Comparison of ENCODE assay signal across 1 cellular context in genomic region chr6:47151232-47151898, GRCh38.
TF ChIP-seq lines count a peak whose summit lies in the region.

No MANE protein-coding gene starts in this region.

TF ChIP-seq in WTC11, 78 proteins besides CTCF, POLR2A, EP300 and RAD21 (continued from another document):
- TF ChIP-seq, protein P1, sequence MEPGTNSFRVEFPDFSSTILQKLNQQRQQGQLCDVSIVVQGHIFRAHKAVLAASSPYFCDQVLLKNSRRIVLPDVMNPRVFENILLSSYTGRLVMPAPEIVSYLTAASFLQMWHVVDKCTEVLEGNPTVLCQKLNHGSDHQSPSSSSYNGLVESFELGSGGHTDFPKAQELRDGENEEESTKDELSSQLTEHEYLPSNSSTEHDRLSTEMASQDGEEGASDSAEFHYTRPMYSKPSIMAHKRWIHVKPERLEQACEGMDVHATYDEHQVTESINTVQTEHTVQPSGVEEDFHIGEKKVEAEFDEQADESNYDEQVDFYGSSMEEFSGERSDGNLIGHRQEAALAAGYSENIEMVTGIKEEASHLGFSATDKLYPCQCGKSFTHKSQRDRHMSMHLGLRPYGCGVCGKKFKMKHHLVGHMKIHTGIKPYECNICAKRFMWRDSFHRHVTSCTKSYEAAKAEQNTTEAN (CRISPR knock-in tag; IDR thresholded peaks at IDR 0.05), result no peak
- TF ChIP-seq CBFB (CRISPR knock-in tag; IDR thresholded peaks at IDR 0.05; ENCODE audit: low read depth) (no peak), ZSCAN18 (CRISPR knock-in tag; IDR thresholded peaks at IDR 0.05) (no peak), ZMAT4 (CRISPR knock-in tag; IDR thresholded peaks at IDR 0.05) (no peak), RORB (CRISPR knock-in tag; IDR thresholded peaks at IDR 0.05) (no peak), NR3C1 (CRISPR knock-in tag; conservative IDR thresholded peaks at IDR 0.05; ENCODE audit: low read depth) (no peak), E2F4 (CRISPR knock-in tag; IDR thresholded peaks at IDR 0.05; ENCODE audit: borderline replicate concordance, low read depth) (no peak), GABPB1 (CRISPR knock-in tag; IDR thresholded peaks at IDR 0.05) (no peak), ZBTB21 (CRISPR knock-in tag; IDR thresholded peaks at IDR 0.05; ENCODE audit: borderline replicate concordance) (no peak), JAZF1 (CRISPR knock-in tag; IDR thresholded peaks at IDR 0.05) (no peak), USF2 (CRISPR knock-in tag; IDR thresholded peaks at IDR 0.05) (no peak), CREM (CRISPR knock-in tag; IDR thresholded peaks at IDR 0.05) (no peak)
- TF ChIP-seq, protein P2, sequence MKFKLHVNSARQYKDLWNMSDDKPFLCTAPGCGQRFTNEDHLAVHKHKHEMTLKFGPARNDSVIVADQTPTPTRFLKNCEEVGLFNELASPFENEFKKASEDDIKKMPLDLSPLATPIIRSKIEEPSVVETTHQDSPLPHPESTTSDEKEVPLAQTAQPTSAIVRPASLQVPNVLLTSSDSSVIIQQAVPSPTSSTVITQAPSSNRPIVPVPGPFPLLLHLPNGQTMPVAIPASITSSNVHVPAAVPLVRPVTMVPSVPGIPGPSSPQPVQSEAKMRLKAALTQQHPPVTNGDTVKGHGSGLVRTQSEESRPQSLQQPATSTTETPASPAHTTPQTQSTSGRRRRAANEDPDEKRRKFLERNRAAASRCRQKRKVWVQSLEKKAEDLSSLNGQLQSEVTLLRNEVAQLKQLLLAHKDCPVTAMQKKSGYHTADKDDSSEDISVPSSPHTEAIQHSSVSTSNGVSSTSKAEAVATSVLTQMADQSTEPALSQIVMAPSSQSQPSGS (CRISPR knock-in tag; IDR thresholded peaks at IDR 0.05; ENCODE audit: borderline replicate concordance, low read depth), result no peak
